In genomic region chr3:171407746-171408145, GRCh38 we compare ENCODE assay signal across 15 cellular contexts. TPM values are rescaled to one million over a fixed set of nuclear protein-coding genes. Genes with fewer than 3 reads are reported as not detected.
DNase-seq lines count a peak whose midpoint lies in the region; ATAC-seq and TF ChIP-seq lines count a peak whose summit lies in the region.
"Had no signal": no experiment of that assay in that cellular context is flagged by ENCODE, and none has a peak within 500 bp of the region (broad histone marks: within the 10 kb centered on the region; RNA-seq: fewer than 3 reads in every experiment).

No MANE protein-coding gene starts in this region.

- WGBS in SK-N-SH (ENCODE audit: low lambda C conversion rate) = 32% methylated on average over 4 of the region's 4 CpGs

- TF ChIP-seq RAD21 in SK-N-SH (IDR thresholded peaks at IDR 0.05; ENCODE audit: low read length) = no peak

- H3K79me2 ChIP-seq in SK-N-SH (ENCODE audit: insufficient read depth) = peaks cover 81% of the 10 kb centered on the region

- no peaks in the 10 kb centered on the region for H3K9me2 ChIP-seq in SK-N-SH

- no peak overlapping the region for H2AFZ ChIP-seq in SK-N-SH (ENCODE audit: low read depth)

- peak overlapping the region in 1 of 2 experiments; percentile 70; a peak in 2 of 4 replicates for H3K27ac ChIP-seq in SK-N-SH (ENCODE audit: low read depth in 2 of 2, low read length in 1 of 2)
- H3K27ac ChIP-seq: gastroesophageal sphincter, ovary, uterus had no signal

- TF ChIP-seq EP300 in SK-N-SH (IDR thresholded peaks at IDR 0.05; ENCODE audit: borderline replicate concordance in 1 of 2, low read depth in 1 of 2, low read length in 1 of 2) = 0 out of 4 replicates have a peak, but pooled peaks of 1 of the 2 experiments have one; percentile 60

- peaks cover 12% of the 10 kb centered on the region for H3F3A ChIP-seq in SK-N-SH (replicated peaks; ENCODE audit: insufficient read depth)

- no peak for ATAC-seq in HG03571 (IDR thresholded peaks at IDR 0.05; ENCODE audit: unreplicated experiment)
- ATAC-seq in HG02970 (IDR thresholded peaks at IDR 0.05; ENCODE audit: low FRiP score, unreplicated experiment) = no peak
- ATAC-seq: gastroesophageal sphincter, left ventricle myocardium superior, Right ventricle myocardium inferior had no signal

- no peaks in the 10 kb centered on the region for H3K27me3 ChIP-seq in SK-N-SH (ENCODE audit: insufficient read depth)
- H3K27me3 ChIP-seq: gastroesophageal sphincter, ovary, uterus had no signal

- peak overlapping the region; percentile 37; the same call in 1 of the 2 replicates for H3K4me2 ChIP-seq in SK-N-SH

- CTCF ChIA-PET in SK-N-SH (lab: Yijun Ruan, JAX) = interaction anchor here (1.7 kb wide), 1 partner anchor 159 kb away, joined by 4 read pairs; no protein-coding TSS in a partner anchor

- peak; percentile 17 for DNase-seq in stimulated activated CD4-positive, alpha-beta T cell treated with anti-CD3 and anti-CD28 coated beads, Interleukin-1b, Interleukin-23, amount 100 ng/mL, for 48 hours
- no peak for DNase-seq in stimulated activated CD4-positive, alpha-beta T cell treated with anti-CD3 and anti-CD28 coated beads, Interleukin-2, amount 100 ng/mL, for 48 hours
- DNase-seq in SK-N-SH (no peak), fibroblast of mammary gland (ENCODE audit: low read depth) (peak; percentile 82), posterior cingulate gyrus (no peak)
- no peak for DNase-seq in activated CD8-positive, alpha-beta memory T cell treated with anti-CD3 and anti-CD28 coated beads for 24 hours
- DNase-seq: CD4-positive, alpha-beta memory T cell; left ventricle myocardium superior; NCI-H2171 treated with DMSO at 0.1 percent for 48 hours; ovary; uterus had no signal

- peaks cover 0 to 10% of the 10 kb centered on the region in 2 experiments; a peak in 2 of 4 replicates for H3K4me1 ChIP-seq in SK-N-SH (ENCODE audit: control insufficient read depth in 1 of 2, insufficient read depth in 2 of 2, low read depth in 1 of 2, low read length in 1 of 2)
- H3K4me1 ChIP-seq: uterus had no signal

- H3K4me3 ChIP-seq in SK-N-SH (ENCODE audit: low read depth in 2 of 2, low read length in 1 of 2) (no peak overlapping the region), fibroblast of mammary gland (ENCODE audit: control insufficient read depth, low read depth, low read length) (no peak overlapping the region)
- H3K4me3 ChIP-seq: gastroesophageal sphincter, ovary, uterus had no signal

- no peaks in the 10 kb centered on the region for H3K9me3 ChIP-seq in SK-N-SH
- H3K9me3 ChIP-seq: gastroesophageal sphincter, ovary, uterus had no signal

- TF ChIP-seq CTCF in SK-N-SH (IDR thresholded peaks at IDR 0.05) = no peak
- TF ChIP-seq CTCF in fibroblast of mammary gland (conservative IDR thresholded peaks at IDR 0.05; ENCODE audit: control insufficient read depth, insufficient read depth, low read depth, low read length) = no peak

- POLR2A ChIA-PET in SK-N-SH (lab: Yijun Ruan, JAX) = no interaction called here

- no peaks in the 10 kb centered on the region for H4K20me1 ChIP-seq in SK-N-SH (ENCODE audit: insufficient read depth)

- H3K9ac ChIP-seq in SK-N-SH = no peak overlapping the region

- no peaks in the 10 kb centered on the region for H3K36me3 ChIP-seq in SK-N-SH (replicated peaks in 1 of 2; ENCODE audit: control insufficient read depth in 1 of 2, insufficient read depth in 2 of 2, low read length in 1 of 2)
- H3K36me3 ChIP-seq: gastroesophageal sphincter, ovary, uterus had no signal

- intact Hi-C loops in posterior cingulate gyrus (cut with DNase I) = no loop called here

TF ChIP-seq in SK-N-SH, 30 proteins besides CTCF, POLR2A, EP300 and RAD21 (continues in another document):
- TF ChIP-seq NRF1 (IDR thresholded peaks at IDR 0.05; ENCODE audit: low read depth, low read length) (no peak), CHD2 (IDR thresholded peaks at IDR 0.05; ENCODE audit: low read length, partially characterized antibody) (no peak), RCOR1 (IDR thresholded peaks at IDR 0.05; ENCODE audit: low read length) (no peak), YY1 (IDR thresholded peaks at IDR 0.05; ENCODE audit: low read depth) (peak; percentile 41; the same call in 1 of the 2 replicates), MXI1 (IDR thresholded peaks at IDR 0.05; ENCODE audit: low read depth, low read length) (no peak), FOXJ3 (CRISPR knock-in tag; IDR thresholded peaks at IDR 0.05) (no peak), TAF1 (IDR thresholded peaks at IDR 0.05; ENCODE audit: borderline replicate concordance, low read depth, low read length) (no peak), ELF1 (IDR thresholded peaks at IDR 0.05) (no peak), NFIC (IDR thresholded peaks at IDR 0.05; ENCODE audit: borderline replicate concordance) (no peak; the same call in 1 of the 2 replicates), JUND (IDR thresholded peaks at IDR 0.05) (peak; percentile 73), TCF12 (IDR thresholded peaks at IDR 0.05) (peak; percentile 82), MEF2A (IDR thresholded peaks at IDR 0.05; ENCODE audit: borderline replicate concordance, low read depth) (no peak), SIN3A (IDR thresholded peaks at IDR 0.05; ENCODE audit: borderline replicate concordance, low read depth, low read length) (no peak), EZH2phosphoT487 (IDR thresholded peaks at IDR 0.05; ENCODE audit: borderline replicate concordance, low read depth) (no peak), FOSL2 (IDR thresholded peaks at IDR 0.05; ENCODE audit: borderline replicate concordance, low read depth) (peak; percentile 84; the same call in 1 of the 2 replicates), RXRA (IDR thresholded peaks at IDR 0.05; ENCODE audit: borderline replicate concordance, low read depth) (no peak), POLR2AphosphoS5 (IDR thresholded peaks at IDR 0.05; ENCODE audit: low read depth, low read length) (no peak), GATA2 (CRISPR knock-in tag; IDR thresholded peaks at IDR 0.05) (no peak), USF1 (IDR thresholded peaks at IDR 0.05; ENCODE audit: borderline replicate concordance, low read depth) (no peak), REST (IDR thresholded peaks at IDR 0.05; ENCODE audit: low read depth, low read length) (0 out of 2 replicates have a peak, but pooled peaks have one; percentile 13)
- TF ChIP-seq, protein P1, sequence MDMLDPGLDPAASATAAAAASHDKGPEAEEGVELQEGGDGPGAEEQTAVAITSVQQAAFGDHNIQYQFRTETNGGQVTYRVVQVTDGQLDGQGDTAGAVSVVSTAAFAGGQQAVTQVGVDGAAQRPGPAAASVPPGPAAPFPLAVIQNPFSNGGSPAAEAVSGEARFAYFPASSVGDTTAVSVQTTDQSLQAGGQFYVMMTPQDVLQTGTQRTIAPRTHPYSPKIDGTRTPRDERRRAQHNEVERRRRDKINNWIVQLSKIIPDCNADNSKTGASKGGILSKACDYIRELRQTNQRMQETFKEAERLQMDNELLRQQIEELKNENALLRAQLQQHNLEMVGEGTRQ (IDR thresholded peaks at IDR 0.05; ENCODE audit: borderline replicate concordance, low read depth, low read length) = no peak
- TF ChIP-seq, protein P2, sequence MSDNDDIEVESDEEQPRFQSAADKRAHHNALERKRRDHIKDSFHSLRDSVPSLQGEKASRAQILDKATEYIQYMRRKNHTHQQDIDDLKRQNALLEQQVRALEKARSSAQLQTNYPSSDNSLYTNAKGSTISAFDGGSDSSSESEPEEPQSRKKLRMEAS (IDR thresholded peaks at IDR 0.05; ENCODE audit: low read depth) = peak; percentile 80

RNA-seq across cellular contexts. Expression of gene TNIK, which starts 52.5 kb away (rescaled TPM):
- polyA plus RNA-seq in SK-N-SH (2012; rRNA removed) = 19.4 and 26.8 TPM in 2 replicates
- 19.5 and 21.3 TPM in 2 replicates for polyA plus RNA-seq in SK-N-SH (2012; cell fraction: cytosol; rRNA removed)
- polyA plus RNA-seq in SK-N-SH (2012; cell fraction: nucleus; rRNA removed) = 29.9 and 67.9 TPM in 2 replicates

Comparison
In these comparisons a context has a peak if more than half of its experiments do, and no peak if none do; other contexts are left out.
1. DNase-seq: peak in stimulated activated CD4-positive, alpha-beta T cell treated with anti-CD3 and anti-CD28 coated beads, Interleukin-1b, Interleukin-23, amount 100 ng/mL, for 48 hours (single experiment) and fibroblast of mammary gland (single experiment); none in stimulated activated CD4-positive, alpha-beta T cell treated with anti-CD3 and anti-CD28 coated beads, Interleukin-2, amount 100 ng/mL, for 48 hours (0 of 2), SK-N-SH (single experiment), activated CD8-positive, alpha-beta memory T cell treated with anti-CD3 and anti-CD28 coated beads for 24 hours (single experiment) and posterior cingulate gyrus (0 of 10).